25 cellular contexts compared by ENCODE assay signal in genomic region chr13:33101835-33102234, GRCh38.
"Had no signal": no experiment of that assay in that cellular context is flagged by ENCODE, and none has a peak within 500 bp of the region (broad histone marks: within the 10 kb centered on the region; RNA-seq: fewer than 3 reads in every experiment).

No MANE protein-coding gene starts in this region.

- H3K4me1 Mint-ChIP-seq: activated CD4-positive, alpha-beta memory T cell treated with anti-CD3 and anti-CD28 coated beads, Interleukin-2, amount 10 ng/mL, durations not matched to agents 7 days and 5 days; activated CD4-positive, alpha-beta T cell treated with anti-CD3 and anti-CD28 coated beads for 36 hours; activated T-helper 17 cell treated with anti-CD3 and anti-CD28 coated beads, Interleukin-2, amount 50 U/mL, for 72 hours had no signal

- H3K9me3 Mint-ChIP-seq: activated T-helper 17 cell treated with anti-CD3 and anti-CD28 coated beads, Interleukin-2, amount 50 U/mL, for 72 hours had no signal

- H3K36me3 ChIP-seq: WERI-Rb-1 had no signal

- DNase-seq: activated CD4-positive, alpha-beta memory T cell treated with anti-CD3 and anti-CD28 coated beads, Interleukin-2, amount 10 ng/mL, durations not matched to agents 7 days and 5 days; activated CD4-positive, alpha-beta T cell treated with anti-CD3 and anti-CD28 coated beads for 36 hours; activated CD4-positive, alpha-beta T cell treated with anti-CD3 and anti-CD28 coated beads, Interleukin-2, amount 50 U/mL, for 1 hour; activated gamma-delta T cell; activated naive CD4-positive, alpha-beta T cell treated with anti-CD3 and anti-CD28 coated beads for 36 hours; activated T-cell treated with anti-CD3 and anti-CD28 coated beads for 4 hours; activated T-cell treated with anti-CD3 and anti-CD28 coated beads, Interleukin-2, amount 50 U/mL, for 48 hours; anterior cingulate cortex; NCI-H1092; NCI-H1417; NCI-H1930; NCI-H2171; NCI-H226; NCI-H526 treated with DMSO at 0.1 percent for 48 hours; NK-92 treated with Interleukin-12 subunit alpha and Interleukin-12 subunit beta, amount 100 ng/mL, for 24 hours; OCI-M1; Peyer's patch; Right ventricle myocardium superior; SK-N-SH; T-helper 1 cell; WERI-Rb-1 had no signal

- H3K27me3 ChIP-seq: Peyer's patch, SJCRH30 had no signal

- H3K4me1 ChIP-seq: Peyer's patch, SJCRH30 had no signal

- H3K9me3 ChIP-seq: Peyer's patch, SK-N-SH had no signal

- H3K27ac ChIP-seq: Peyer's patch, RWPE1, SJCRH30, WERI-Rb-1 had no signal

- H3K27ac Mint-ChIP-seq: activated CD4-positive, alpha-beta memory T cell treated with anti-CD3 and anti-CD28 coated beads, Interleukin-2, amount 10 ng/mL, durations not matched to agents 7 days and 5 days; activated CD4-positive, alpha-beta T cell treated with anti-CD3 and anti-CD28 coated beads for 36 hours; activated naive CD4-positive, alpha-beta T cell treated with anti-CD3 and anti-CD28 coated beads for 36 hours; activated naive CD8-positive, alpha-beta T cell; activated T-helper 17 cell treated with anti-CD3 and anti-CD28 coated beads, Interleukin-2, amount 50 U/mL, for 72 hours had no signal

- H3K36me3 Mint-ChIP-seq: activated naive CD8-positive, alpha-beta T cell had no signal

- H3K4me3 ChIP-seq: Peyer's patch, SJCRH30 had no signal

- H3K4me3 Mint-ChIP-seq: activated CD4-positive, alpha-beta memory T cell treated with anti-CD3 and anti-CD28 coated beads, Interleukin-2, amount 10 ng/mL, durations not matched to agents 7 days and 5 days; activated CD4-positive, alpha-beta T cell treated with anti-CD3 and anti-CD28 coated beads for 36 hours; activated naive CD4-positive, alpha-beta T cell treated with anti-CD3 and anti-CD28 coated beads for 36 hours; activated naive CD8-positive, alpha-beta T cell; activated T-helper 17 cell treated with anti-CD3 and anti-CD28 coated beads, Interleukin-2, amount 50 U/mL, for 72 hours had no signal

- ATAC-seq: activated CD4-positive, alpha-beta T cell treated with anti-CD3 and anti-CD28 coated beads for 36 hours; activated T-helper 17 cell treated with anti-CD3 and anti-CD28 coated beads, Interleukin-2, amount 50 U/mL, for 72 hours had no signal
